18 cellular contexts compared by ENCODE assay signal in genomic region chr7:121393005-121393366, GRCh38. TPM values are rescaled to one million over a fixed set of nuclear protein-coding genes. Genes with fewer than 3 reads are reported as not detected.
A peak's percentile ranks its signal among the peaks of the same experiment; 100 is the strongest.
DNase-seq lines count a peak whose midpoint lies in the region; ATAC-seq and TF ChIP-seq lines count a peak whose summit lies in the region.
"Had no signal": no experiment of that assay in that cellular context is flagged by ENCODE, and none has a peak within 500 bp of the region (broad histone marks: within the 10 kb centered on the region; RNA-seq: fewer than 3 reads in every experiment).

No MANE protein-coding gene starts in this region.

- peaks cover 17% of the 10 kb centered on the region for H3K36me3 Mint-ChIP-seq in T-helper 1 cell treated with Interleukin-12 subunit alpha and Interleukin-12 subunit beta and Interleukin-4 antibody, amounts not matched to agents 30 μg/mL and 1 μg/mL, for 36 hours (ENCODE audit: low read depth)
- peaks cover 30% of the 10 kb centered on the region for H3K36me3 Mint-ChIP-seq in activated B cell treated with CpG ODN at 0.5 μM for 24 hours (ENCODE audit: low read depth)
- H3K36me3 Mint-ChIP-seq in naive thymus-derived CD8-positive, alpha-beta T cell, result peaks cover 4% of the 10 kb centered on the region in 3 donors
- H3K36me3 Mint-ChIP-seq in stimulated activated naive B cell treated with anti-CD40 and anti-IgM and Interleukin-4, amounts not matched to agents 10 μg/mL and 1 μg/mL and 100 μg/mL, for 72 hours, result peaks cover 20 to 43% of the 10 kb centered on the region in 2 donors
- H3K36me3 Mint-ChIP-seq in immature natural killer cell, result peaks cover 4 to 9% (median 4%) of the 10 kb centered on the region in 3 donors

- H3K36me3 ChIP-seq in left lung, result no peaks in the 10 kb centered on the region

- H3K27ac Mint-ChIP-seq in T-helper 1 cell treated with Interleukin-12 subunit alpha and Interleukin-12 subunit beta and Interleukin-4 antibody, amounts not matched to agents 30 μg/mL and 1 μg/mL, for 36 hours, result no peak overlapping the region
- H3K27ac Mint-ChIP-seq in activated B cell treated with CpG ODN at 0.5 μM for 24 hours (peak overlapping the region; percentile 35), immature natural killer cell (peak overlapping the region in 1 of 6 donors; percentile 65)
- peak overlapping the region in 7 of 10 donors; percentile 4 to 90 (median 39) for H3K27ac Mint-ChIP-seq in naive thymus-derived CD8-positive, alpha-beta T cell
- H3K27ac Mint-ChIP-seq in stimulated activated naive B cell treated with anti-CD40 and anti-IgM and Interleukin-4, amounts not matched to agents 10 μg/mL and 1 μg/mL and 100 μg/mL, for 72 hours, result peak overlapping the region; percentile 43

- intact Hi-C loops in activated B cell treated with CpG ODN at 0.5 μM for 24 hours (cut with micrococcal nuclease) (no loop called here), left lung (cut with DNase I) (no loop called here)

- H3K4me3 ChIP-seq in left lung, result no peak overlapping the region
- H3K4me3 ChIP-seq: GM23338 had no signal

- POLR2A ChIA-PET in activated B cell treated with CpG ODN at 0.5 μM for 24 hours (lab: Charles Lee), result interaction anchor here (4.8 kb wide), 1 partner anchor 9 kb away, joined by 116 read pairs; no protein-coding TSS in a partner anchor
- POLR2A ChIA-PET in naive thymus-derived CD8-positive, alpha-beta T cell (lab: Charles Lee), result no interaction called here

- peaks cover 57% of the 10 kb centered on the region for H3K4me1 Mint-ChIP-seq in T-helper 1 cell treated with Interleukin-12 subunit alpha and Interleukin-12 subunit beta and Interleukin-4 antibody, amounts not matched to agents 30 μg/mL and 1 μg/mL, for 36 hours (ENCODE audit: low read depth)
- peaks cover 72% of the 10 kb centered on the region for H3K4me1 Mint-ChIP-seq in activated B cell treated with CpG ODN at 0.5 μM for 24 hours
- peaks cover 26 to 70% (median 53%) of the 10 kb centered on the region in 4 donors for H3K4me1 Mint-ChIP-seq in naive thymus-derived CD8-positive, alpha-beta T cell
- H3K4me1 Mint-ChIP-seq in stimulated activated naive B cell treated with anti-CD40 and anti-IgM and Interleukin-4, amounts not matched to agents 10 μg/mL and 1 μg/mL and 100 μg/mL, for 72 hours, result peaks cover 36 to 58% of the 10 kb centered on the region in 2 donors
- H3K4me1 Mint-ChIP-seq in immature natural killer cell, result peaks cover 33 to 84% of the 10 kb centered on the region in 2 donors

- no peaks in the 10 kb centered on the region for H3K9me3 ChIP-seq in left lung

- no peak overlapping the region for H3K27ac ChIP-seq in left lung
- H3K27ac ChIP-seq: 22Rv1 had no signal

- ATAC-seq in activated B cell treated with CpG ODN at 0.5 μM for 24 hours (ENCODE audit: low read depth) (no peak), HG02588 (IDR thresholded peaks at IDR 0.05; ENCODE audit: unreplicated experiment) (no peak), left lung (no peak)
- ATAC-seq in naive thymus-derived CD8-positive, alpha-beta T cell, result no peak
- no peak for ATAC-seq in stimulated activated naive B cell treated with anti-CD40 and anti-IgM and Interleukin-4, amounts not matched to agents 10 μg/mL and 1 μg/mL and 100 μg/mL, for 72 hours (replicated peaks)
- ATAC-seq: GM23338, Right ventricle myocardium inferior had no signal

- DNase-seq in T-helper 1 cell (no peak), activated B cell treated with CpG ODN at 0.5 μM for 24 hours (no peak), immature natural killer cell (no peak), left lung (no peak)
- no peak for DNase-seq in naive thymus-derived CD8-positive, alpha-beta T cell
- no peak for DNase-seq in stimulated activated naive B cell treated with anti-CD40 and anti-IgM and Interleukin-4, amounts not matched to agents 10 μg/mL and 1 μg/mL and 100 μg/mL, for 72 hours
- DNase-seq: COR-L47, DMS153, GDM1, NCI-H1105 treated with DMSO at 0.1 percent for 48 hours, NCI-H1694, NCI-H510A, NCI-H748 treated with DMSO at 0.1 percent for 48 hours had no signal

- peak overlapping the region; percentile 25 for H3K4me3 Mint-ChIP-seq in T-helper 1 cell treated with Interleukin-12 subunit alpha and Interleukin-12 subunit beta and Interleukin-4 antibody, amounts not matched to agents 30 μg/mL and 1 μg/mL, for 36 hours
- H3K4me3 Mint-ChIP-seq in activated B cell treated with CpG ODN at 0.5 μM for 24 hours (no peak overlapping the region), immature natural killer cell (peak overlapping the region in 1 of 5 donors; percentile 15)
- H3K4me3 Mint-ChIP-seq in naive thymus-derived CD8-positive, alpha-beta T cell, result no peak overlapping the region
- peak overlapping the region; percentile 27 to 35 for H3K4me3 Mint-ChIP-seq in stimulated activated naive B cell treated with anti-CD40 and anti-IgM and Interleukin-4, amounts not matched to agents 10 μg/mL and 1 μg/mL and 100 μg/mL, for 72 hours
- H3K4me3 Mint-ChIP-seq: GM23338 had no signal

- H3K4me1 ChIP-seq in left lung, result peaks cover 0 to 23% of the 10 kb centered on the region in 2 donors

- H3K27me3 Mint-ChIP-seq in T-helper 1 cell treated with Interleukin-12 subunit alpha and Interleukin-12 subunit beta and Interleukin-4 antibody, amounts not matched to agents 30 μg/mL and 1 μg/mL, for 36 hours (ENCODE audit: low read depth), result no peaks in the 10 kb centered on the region
- H3K27me3 Mint-ChIP-seq in activated B cell treated with CpG ODN at 0.5 μM for 24 hours (no peaks in the 10 kb centered on the region), immature natural killer cell (ENCODE audit: low read depth in 3 of 3) (peaks cover 0 to 4% (median 1%) of the 10 kb centered on the region in 3 donors)
- H3K27me3 Mint-ChIP-seq in naive thymus-derived CD8-positive, alpha-beta T cell, result no peaks in the 10 kb centered on the region
- H3K27me3 Mint-ChIP-seq in stimulated activated naive B cell treated with anti-CD40 and anti-IgM and Interleukin-4, amounts not matched to agents 10 μg/mL and 1 μg/mL and 100 μg/mL, for 72 hours, result no peaks in the 10 kb centered on the region

- no peaks in the 10 kb centered on the region for H3K9me3 Mint-ChIP-seq in T-helper 1 cell treated with Interleukin-12 subunit alpha and Interleukin-12 subunit beta and Interleukin-4 antibody, amounts not matched to agents 30 μg/mL and 1 μg/mL, for 36 hours
- H3K9me3 Mint-ChIP-seq in activated B cell treated with CpG ODN at 0.5 μM for 24 hours (peaks cover 10% of the 10 kb centered on the region), immature natural killer cell (no peaks in the 10 kb centered on the region)
- peaks cover 0 to 3% (median 0%) of the 10 kb centered on the region in 9 donors for H3K9me3 Mint-ChIP-seq in naive thymus-derived CD8-positive, alpha-beta T cell
- peaks cover 0 to 6% of the 10 kb centered on the region in 2 donors for H3K9me3 Mint-ChIP-seq in stimulated activated naive B cell treated with anti-CD40 and anti-IgM and Interleukin-4, amounts not matched to agents 10 μg/mL and 1 μg/mL and 100 μg/mL, for 72 hours
- H3K9me3 Mint-ChIP-seq: GM23338 had no signal

- no peak for TF ChIP-seq CTCF in activated B cell treated with CpG ODN at 0.5 μM for 24 hours (IDR thresholded peaks at IDR 0.05)
- TF ChIP-seq CTCF in left lung (IDR thresholded peaks at IDR 0.05), result no peak

- no peaks in the 10 kb centered on the region for H3K27me3 ChIP-seq in left lung

- CTCF ChIA-PET in activated B cell treated with CpG ODN at 0.5 μM for 24 hours (lab: Charles Lee), result interaction anchor here (1.3 to 6.5 kb wide), 2 partner anchors 22 to 37 kb away, joined by 3 to 221 read pairs; no protein-coding TSS in a partner anchor

RNA-seq across cellular contexts. Expression of gene FAM3C, which starts 3.1 kb away (rescaled TPM):
- 54.8 and 59.3 TPM in 2 replicates for total RNA-seq in activated B cell treated with CpG ODN at 0.5 μM for 24 hours
- total RNA-seq in naive thymus-derived CD8-positive, alpha-beta T cell, result 10 to 100 TPM; 19.6 to 20.6 TPM
- polyA plus RNA-seq in naive thymus-derived CD8-positive, alpha-beta T cell, result 10 to 100 TPM in 2 of 3 donors, 1 to 10 TPM in 1; 8.9 to 12.4 (median 11.9) TPM
- 10 to 100 TPM; 34.5 to 49.4 (median 48.1) TPM for polyA plus RNA-seq in immature natural killer cell
- total RNA-seq in left lung, result 10 to 100 TPM; 44.1 to 48.6 TPM

Comparison
In these comparisons a context has a peak if more than half of its experiments do, and no peak if none do; other contexts are left out.
1. H3K4me3 Mint-ChIP-seq: peak in T-helper 1 cell treated with Interleukin-12 subunit alpha and Interleukin-12 subunit beta and Interleukin-4 antibody, amounts not matched to agents 30 μg/mL and 1 μg/mL, for 36 hours (single experiment) and stimulated activated naive B cell treated with anti-CD40 and anti-IgM and Interleukin-4, amounts not matched to agents 10 μg/mL and 1 μg/mL and 100 μg/mL, for 72 hours (2 of 2); none in activated B cell treated with CpG ODN at 0.5 μM for 24 hours (single experiment) and naive thymus-derived CD8-positive, alpha-beta T cell (0 of 10).